ENCODE assay signal across 10 cellular contexts in the genomic region with DNA sequence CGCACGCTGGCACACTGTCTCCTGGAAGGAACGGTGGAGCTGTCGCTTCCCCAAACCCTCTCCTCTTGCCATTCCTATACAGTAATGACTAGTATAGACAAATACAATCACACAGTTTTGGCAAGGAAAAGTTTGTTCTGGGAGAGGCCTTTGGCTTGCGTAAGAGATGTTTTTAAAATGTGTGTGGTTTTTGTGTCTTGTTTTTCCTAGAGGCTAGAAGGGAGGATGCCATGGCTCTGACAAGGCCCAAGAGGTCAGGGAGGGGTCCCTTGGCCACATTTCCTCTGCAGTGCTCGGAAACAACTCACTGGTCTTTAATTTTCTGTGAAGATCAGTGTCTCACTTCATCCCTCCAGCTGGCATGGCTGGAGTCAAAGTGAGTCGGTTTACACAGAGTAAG.
DNase-seq lines count a peak whose midpoint lies in the region; ATAC-seq and TF ChIP-seq lines count a peak whose summit lies in the region.
"Had no signal": no experiment of that assay in that cellular context is flagged by ENCODE, and none has a peak within 500 bp of the region (broad histone marks: within the 10 kb centered on the region; RNA-seq: fewer than 3 reads in every experiment).

No MANE protein-coding gene starts in this region.

- CTCF ChIA-PET in AG04450 (lab: Charles Lee): no interaction called here

- H3K4me3 ChIP-seq in AG04450 (ENCODE audit: low read depth, low read length) (no peak overlapping the region), RWPE2 (ENCODE audit: severe bottlenecking) (no peak overlapping the region)
- H3K4me3 ChIP-seq: BLaER1, dorsolateral prefrontal cortex had no signal

- H3K36me3 ChIP-seq in RWPE2 (ENCODE audit: low read depth): no peaks in the 10 kb centered on the region
- H3K36me3 ChIP-seq: BLaER1 had no signal

- H3K4me1 ChIP-seq in RWPE2 (ENCODE audit: insufficient read depth, poor library complexity, severe bottlenecking): peaks cover 39% of the 10 kb centered on the region

- H3K9me3 ChIP-seq in AG04450 (ENCODE audit: control insufficient read depth, insufficient read depth, low read length): peaks cover 2% of the 10 kb centered on the region; the same call in 1 of the 2 replicates
- no peaks in the 10 kb centered on the region for H3K9me3 ChIP-seq in RWPE2 (ENCODE audit: severe bottlenecking)

- POLR2A ChIA-PET in AG04450 (lab: Yijun Ruan, JAX): interaction anchor here (0.7 kb wide), 1 partner anchor 213 kb away, joined by 13 read pairs; no protein-coding TSS in a partner anchor

- TF ChIP-seq CTCF in AG04450 (IDR thresholded peaks at IDR 0.05; ENCODE audit: low read depth, low read length) (no peak), RWPE2 (IDR thresholded peaks at IDR 0.05; ENCODE audit: poor library complexity, severe bottlenecking) (no peak), osteocyte (IDR thresholded peaks at IDR 0.05) (no peak)

- peaks cover 97% of the 10 kb centered on the region for H3K4me1 Mint-ChIP-seq in osteocyte (ENCODE audit: unreplicated experiment)

- H3K36me3 Mint-ChIP-seq in osteocyte (ENCODE audit: unreplicated experiment): peaks cover 15% of the 10 kb centered on the region

- ATAC-seq in RWPE2 (ENCODE audit: low read depth): peak; percentile 77
- no peak for ATAC-seq in GM21717 (IDR thresholded peaks at IDR 0.05; ENCODE audit: unreplicated experiment)
- ATAC-seq in HG03432 (IDR thresholded peaks at IDR 0.05; ENCODE audit: unreplicated experiment): no peak
- ATAC-seq in HG03469 (IDR thresholded peaks at IDR 0.05; ENCODE audit: unreplicated experiment): no peak

- H3K27ac Mint-ChIP-seq in osteocyte (ENCODE audit: unreplicated experiment): peak overlapping the region; percentile 93

- no peaks in the 10 kb centered on the region for H3K9me3 Mint-ChIP-seq in osteocyte (ENCODE audit: unreplicated experiment)

- no peaks in the 10 kb centered on the region for H3K27me3 Mint-ChIP-seq in osteocyte (ENCODE audit: unreplicated experiment)

- DNase-seq in AG04450 (ENCODE audit: low read depth, low spot score) (peak; percentile 92), RWPE2 (ENCODE audit: low spot score) (no peak), fibroblast of peridontal ligament (ENCODE audit: extremely low read depth) (peak; percentile 97), osteocyte (ENCODE audit: extremely low spot score, unreplicated experiment) (no peak)
- no peak for DNase-seq in activated CD4-positive, alpha-beta T cell treated with anti-CD3 and anti-CD28 coated beads, Interleukin-2, amount 50 U/mL, for 1 hour
- DNase-seq: dorsolateral prefrontal cortex had no signal

- H3K27me3 ChIP-seq in AG04450 (ENCODE audit: control insufficient read depth, insufficient read depth, low read length) (no peaks in the 10 kb centered on the region), RWPE2 (ENCODE audit: insufficient read depth, poor library complexity, severe bottlenecking) (no peaks in the 10 kb centered on the region)
- H3K27me3 ChIP-seq: BLaER1, dorsolateral prefrontal cortex had no signal

- peak overlapping the region; percentile 3 for H3K4me3 Mint-ChIP-seq in osteocyte (ENCODE audit: unreplicated experiment)

- H3K27ac ChIP-seq in AG04450 (ENCODE audit: low read depth, low read length): peak overlapping the region; percentile 72
- peak overlapping the region; percentile 72 for H3K27ac ChIP-seq in RWPE2 (ENCODE audit: poor library complexity, severe bottlenecking)
- H3K27ac ChIP-seq: BLaER1 had no signal

Comparison
In these comparisons a context has a peak if more than half of its experiments do, and no peak if none do; other contexts are left out.
1. DNase-seq: peak in AG04450 (single experiment) and fibroblast of peridontal ligament (single experiment); none in RWPE2 (single experiment), osteocyte (single experiment) and activated CD4-positive, alpha-beta T cell treated with anti-CD3 and anti-CD28 coated beads, Interleukin-2, amount 50 U/mL, for 1 hour (single experiment).